In genomic region chr6:28648878-28649375, GRCh38 we compare ENCODE assay signal across 8 cellular contexts.
DNase-seq lines count a peak whose midpoint lies in the region; ATAC-seq and TF ChIP-seq lines count a peak whose summit lies in the region.

No MANE protein-coding gene starts in this region.

- H3K79me2 ChIP-seq in KMS-11 (ENCODE audit: insufficient read depth, low read depth), result no peaks in the 10 kb centered on the region
- H3K79me2 ChIP-seq in mammary epithelial cell (ENCODE audit: insufficient read depth, low read length), result no peaks in the 10 kb centered on the region
- no peaks in the 10 kb centered on the region for H3K79me2 ChIP-seq in neural progenitor cell (ENCODE audit: low read depth)

- ATAC-seq in CD8-positive, alpha-beta T cell, result no peak
- ATAC-seq in GM21723 (IDR thresholded peaks at IDR 0.05; ENCODE audit: unreplicated experiment), result no peak

- dilution Hi-C loops in mammary epithelial cell (cut with HindIII; ENCODE audit: low sequenced_read_pairs), result no loop called here

- CTCF ChIA-PET in CD8-positive, alpha-beta T cell (lab: Charles Lee), result no interaction called here
- CTCF ChIA-PET in mammary epithelial cell (lab: Charles Lee; ENCODE audit: low non-redundant PET), result no interaction called here

- TF ChIP-seq CTCF in CD8-positive, alpha-beta T cell (IDR thresholded peaks at IDR 0.05), result no peak
- no peak for TF ChIP-seq CTCF in KMS-11 (conservative IDR thresholded peaks at IDR 0.05; ENCODE audit: low read depth, low read length)
- TF ChIP-seq CTCF in mammary epithelial cell (conservative IDR thresholded peaks at IDR 0.05 in 1 of 2, IDR thresholded peaks at IDR 0.05 in 1 of 2; ENCODE audit: extremely low read depth in 1 of 2, insufficient read depth in 1 of 2, low read depth in 1 of 2, low read length in 2 of 2), result no peak
- TF ChIP-seq CTCF in neural progenitor cell (IDR thresholded peaks at IDR 0.05), result no peak

- WGBS in mammary epithelial cell (ENCODE audit: low coverage, missing lambda C conversion rate), result 9% methylated on average over 9 of the region's 10 CpGs

- H3K4me1 ChIP-seq in CD8-positive, alpha-beta T cell (ENCODE audit: insufficient read depth, low read length), result peaks cover 12% of the 10 kb centered on the region
- H3K4me1 ChIP-seq in KMS-11 (ENCODE audit: low read depth, poor library complexity, severe bottlenecking) (peaks cover 12% of the 10 kb centered on the region), mammary epithelial cell (ENCODE audit: insufficient read depth, low read length) (peaks cover 6% of the 10 kb centered on the region), neural progenitor cell (no peaks in the 10 kb centered on the region)

- H3K9ac ChIP-seq in KMS-11 (peak overlapping the region; percentile 54; the same call in 1 of the 2 replicates), mammary epithelial cell (ENCODE audit: insufficient read depth, low read length) (peak overlapping the region; percentile 53), neural progenitor cell (no peak overlapping the region)

- DNase-seq in CD8-positive, alpha-beta T cell, result no peak
- DNase-seq in mammary epithelial cell, result no peak
- DNase-seq in neural progenitor cell (ENCODE audit: low spot score), result no peak
- no peak for DNase-seq in NOMO-1 treated with DMSO at 0.1 percent for 48 hours (lab: John Stamatoyannopoulos, UW; ENCODE audit: unreplicated experiment)
- DNase-seq in DMS114 treated with DMSO at 0.1 percent for 48 hours (lab: John Stamatoyannopoulos, UW; ENCODE audit: unreplicated experiment), result no peak
- DNase-seq in cortex of kidney (lab: John Stamatoyannopoulos, UW), result no peak

- H3K4me3 ChIP-seq in CD8-positive, alpha-beta T cell (ENCODE audit: low read depth, low read length), result no peak overlapping the region
- peak overlapping the region; percentile 25 for H3K4me3 ChIP-seq in KMS-11 (IDR thresholded peaks at IDR 0.05; ENCODE audit: insufficient read depth, low read depth, low read length)
- H3K4me3 ChIP-seq in mammary epithelial cell (replicated peaks in 1 of 3; ENCODE audit: insufficient read depth in 1 of 3, low read depth in 2 of 3, low read length in 3 of 3), result peak overlapping the region; percentile 63 to 81 (median 69)
- H3K4me3 ChIP-seq in neural progenitor cell, result peak overlapping the region; percentile 77

- no peaks in the 10 kb centered on the region for H3K9me3 ChIP-seq in CD8-positive, alpha-beta T cell (ENCODE audit: low read length)
- H3K9me3 ChIP-seq in mammary epithelial cell (replicated peaks; ENCODE audit: insufficient read depth, low read length) (no peaks in the 10 kb centered on the region), neural progenitor cell (ENCODE audit: low read depth) (no peaks in the 10 kb centered on the region)

- H3F3A ChIP-seq in neural progenitor cell (ENCODE audit: low read depth), result peaks cover 19% of the 10 kb centered on the region

- H2AFZ ChIP-seq in KMS-11 (ENCODE audit: low read depth) (peak overlapping the region; percentile 98), mammary epithelial cell (ENCODE audit: low read depth, low read length) (peak overlapping the region; percentile 96), neural progenitor cell (replicated peaks) (peak overlapping the region; percentile 96)

- no peaks in the 10 kb centered on the region for H3K36me3 ChIP-seq in CD8-positive, alpha-beta T cell (ENCODE audit: insufficient read depth, low read length)
- H3K36me3 ChIP-seq in KMS-11 (ENCODE audit: insufficient read depth) (no peaks in the 10 kb centered on the region), mammary epithelial cell (ENCODE audit: insufficient read depth, low read length) (no peaks in the 10 kb centered on the region), neural progenitor cell (no peaks in the 10 kb centered on the region)

- peaks cover 56% of the 10 kb centered on the region for H3K27me3 Mint-ChIP-seq in CD8-positive, alpha-beta T cell (ENCODE audit: low read depth)
- H3K27me3 Mint-ChIP-seq in neural progenitor cell (ENCODE audit: insufficient read depth, low read depth), result peaks cover 9% of the 10 kb centered on the region

- POLR2A ChIA-PET in CD8-positive, alpha-beta T cell (lab: Charles Lee), result interaction anchor here (0.5 kb wide), 1 partner anchor 39 kb away, joined by 3 read pairs; no protein-coding TSS in a partner anchor

- no peak overlapping the region for H3K27ac ChIP-seq in CD8-positive, alpha-beta T cell (ENCODE audit: low read depth, low read length)
- H3K27ac ChIP-seq in KMS-11, result peak overlapping the region; percentile 66
- no peak overlapping the region for H3K27ac ChIP-seq in mammary epithelial cell (ENCODE audit: insufficient read depth, low read depth, low read length)
- H3K27ac ChIP-seq in neural progenitor cell, result no peak overlapping the region

- in situ Hi-C loops in mammary epithelial cell (cut with MboI; ENCODE audit: low sequenced_read_pairs in 2 of 2), result no loop called here

- H4K20me1 ChIP-seq in KMS-11 (ENCODE audit: insufficient read depth) (no peaks in the 10 kb centered on the region), mammary epithelial cell (ENCODE audit: insufficient read depth, low read length) (no peaks in the 10 kb centered on the region), neural progenitor cell (ENCODE audit: low read depth) (no peaks in the 10 kb centered on the region)

- H3K4me2 ChIP-seq in KMS-11, result peak overlapping the region; percentile 92
- H3K4me2 ChIP-seq in mammary epithelial cell (ENCODE audit: insufficient read depth, low read depth, low read length), result peak overlapping the region; percentile 78
- H3K4me2 ChIP-seq in neural progenitor cell, result peak overlapping the region; percentile 81

- no peaks in the 10 kb centered on the region for H3K9me3 Mint-ChIP-seq in CD8-positive, alpha-beta T cell
- H3K9me3 Mint-ChIP-seq in neural progenitor cell, result peaks cover 5% of the 10 kb centered on the region

- H3K27ac Mint-ChIP-seq in CD8-positive, alpha-beta T cell, result no peak overlapping the region
- peak overlapping the region; percentile 97 for H3K27ac Mint-ChIP-seq in neural progenitor cell

- peak overlapping the region; percentile 77 for H3K4me3 Mint-ChIP-seq in CD8-positive, alpha-beta T cell
- peak overlapping the region; percentile 96 for H3K4me3 Mint-ChIP-seq in neural progenitor cell

- H3K36me3 Mint-ChIP-seq in CD8-positive, alpha-beta T cell, result no peaks in the 10 kb centered on the region
- H3K36me3 Mint-ChIP-seq in neural progenitor cell, result no peaks in the 10 kb centered on the region

- intact Hi-C loops in CD8-positive, alpha-beta T cell (cut with DNase I, micrococcal nuclease), result no loop called here
- intact Hi-C loops in mammary epithelial cell (cut with micrococcal nuclease), result loop anchor here (2.0 to 10.0 kb wide), 2 partner anchors 42 to 1384 kb away; no protein-coding TSS in a partner anchor

- BruUV-seq in mammary epithelial cell (replicated peaks; lab: Mats Ljungman, UMichigan), result no TSS peak

- peaks cover 3% of the 10 kb centered on the region for H3K27me3 ChIP-seq in CD8-positive, alpha-beta T cell (ENCODE audit: insufficient read depth, low read length)
- no peaks in the 10 kb centered on the region for H3K27me3 ChIP-seq in KMS-11 (ENCODE audit: insufficient read depth, low read depth)
- no peaks in the 10 kb centered on the region for H3K27me3 ChIP-seq in mammary epithelial cell (ENCODE audit: insufficient read depth, low read length)
- peaks cover 7% of the 10 kb centered on the region for H3K27me3 ChIP-seq in neural progenitor cell

- H3K4me1 Mint-ChIP-seq in CD8-positive, alpha-beta T cell (ENCODE audit: low read depth), result peaks cover 14% of the 10 kb centered on the region
- H3K4me1 Mint-ChIP-seq in neural progenitor cell, result peaks cover 12% of the 10 kb centered on the region
